8 cellular contexts compared by ENCODE assay signal in genomic region chr16:58249780-58250478, GRCh38. TPM values are rescaled to one million over a fixed set of nuclear protein-coding genes. Genes with fewer than 3 reads are reported as not detected.
DNase-seq lines count a peak whose midpoint lies in the region; ATAC-seq, FAIRE-seq and TF ChIP-seq lines count a peak whose summit lies in the region.

No MANE protein-coding gene starts in this region.

- ATAC-seq in GM18502 (IDR thresholded peaks at IDR 0.05; ENCODE audit: poor library complexity, unreplicated experiment) (peak; percentile 83), HG02938 (IDR thresholded peaks at IDR 0.05; ENCODE audit: unreplicated experiment) (peak; percentile 78)

- TF ChIP-seq CTCF in 22Rv1 (IDR thresholded peaks at IDR 0.05) (no peak), WERI-Rb-1 (IDR thresholded peaks at IDR 0.05; ENCODE audit: low read depth, low read length) (no peak), bronchial epithelial cell (IDR thresholded peaks at IDR 0.05; ENCODE audit: insufficient read depth, low read length, severe bottlenecking) (no peak)

- no peaks in the 10 kb centered on the region for H3K36me3 ChIP-seq in WERI-Rb-1
- no peaks in the 10 kb centered on the region for H3K36me3 ChIP-seq in bronchial epithelial cell (ENCODE audit: control insufficient read depth, insufficient read depth, low read length)

- FAIRE-seq in bronchial epithelial cell (lab: Jason Lieb, UNC), result no peak

- H3K4me3 ChIP-seq in WERI-Rb-1 (ENCODE audit: low read depth, low read length) (peak overlapping the region; percentile 77), bronchial epithelial cell (ENCODE audit: low read depth, low read length) (peak overlapping the region; percentile 83)

- H3K27me3 ChIP-seq in WERI-Rb-1 (ENCODE audit: insufficient read depth, low read depth, severe bottlenecking) (no peaks in the 10 kb centered on the region), bronchial epithelial cell (ENCODE audit: control insufficient read depth, insufficient read depth, low read length) (no peaks in the 10 kb centered on the region)

- peak overlapping the region; percentile 65 for H3K27ac ChIP-seq in 22Rv1
- no peak overlapping the region for H3K27ac ChIP-seq in WERI-Rb-1

- peak; percentile 79 for DNase-seq in NCI-H2107 (lab: John Stamatoyannopoulos, UW)
- peak; percentile 72 for DNase-seq in WERI-Rb-1
- peak; percentile 79 for DNase-seq in bronchial epithelial cell (ENCODE audit: low read depth)
- peak; percentile 92 for DNase-seq in islet precursor cell
- peak; percentile 83 for DNase-seq in stimulated activated CD4-positive, alpha-beta T cell treated with anti-CD3 and anti-CD28 coated beads, Interleukin-12 subunit alpha, Interleukin-12 subunit beta, amount 100 ng/mL, for 4 hours

- no peaks in the 10 kb centered on the region for H3K9me3 ChIP-seq in WERI-Rb-1 (ENCODE audit: severe bottlenecking)

RNA-seq across cellular contexts. Expression of gene PRSS54, which starts 44.9 kb away (rescaled TPM):
- not detected in 2 replicates for total RNA-seq in bronchial epithelial cell

RNA-seq across cellular contexts. Expression of gene CSNK2A2, which starts 52.0 kb away (rescaled TPM):
- 30.6 and 35.5 TPM in 2 replicates for total RNA-seq in bronchial epithelial cell
